Comparison of ENCODE assay signal across 30 cellular contexts in the genomic region with DNA sequence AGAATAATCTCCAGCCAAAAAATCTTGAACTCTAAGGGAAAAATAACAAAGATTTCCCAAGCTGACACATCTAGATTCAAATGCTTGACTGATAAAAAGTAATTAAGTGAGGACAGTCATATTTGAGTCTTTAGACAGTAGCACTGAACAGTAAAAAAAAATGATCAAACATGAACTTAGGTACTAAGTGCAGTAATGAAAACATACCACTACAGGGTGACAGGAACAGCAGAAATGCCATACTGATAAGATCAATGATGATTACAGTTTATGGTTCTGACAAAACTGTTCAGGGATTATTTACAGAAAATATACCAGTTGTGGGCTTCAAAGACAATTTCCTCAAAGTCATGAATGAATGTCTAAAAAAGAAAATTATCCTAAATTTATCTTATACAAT.
"Had no signal": no experiment of that assay in that cellular context is flagged by ENCODE, and none has a peak within 500 bp of the region (broad histone marks: within the 10 kb centered on the region; RNA-seq: fewer than 3 reads in every experiment).

No MANE protein-coding gene starts in this region.

- H3K9me3 Mint-ChIP-seq: activated naive CD4-positive, alpha-beta T cell treated with anti-CD3 and anti-CD28 coated beads, Interleukin-2, amount 50 U/mL, for 72 hours; activated T-helper 1 cell treated with anti-CD3 and anti-CD28 coated beads, Interleukin-12 subunit alpha, Interleukin-12 subunit beta, Interleukin-2, Interleukin-4 antibody, amounts not matched to agents 30 ng/mL and 10 ng/mL and 1 ng/mL, durations not matched to agents 14 hours and 24 hours and 36 hours; brain; effector memory CD8-positive, alpha-beta T cell; naive B cell; neural crest cell; stimulated activated naive B cell treated with anti-CD40 and anti-IgM and Interleukin-4, amounts not matched to agents 10 μg/mL and 1 μg/mL and 100 μg/mL, for 72 hours had no signal

- ATAC-seq: effector memory CD8-positive, alpha-beta T cell; gastrocnemius medialis; left ventricle myocardium superior; pancreas; psoas muscle; stimulated activated naive B cell treated with anti-CD40 and anti-IgM and Interleukin-4, amounts not matched to agents 10 μg/mL and 1 μg/mL and 100 μg/mL, for 72 hours; T-helper 17 cell had no signal

- DNase-seq: activated CD4-positive, alpha-beta T cell treated with anti-CD3 and anti-CD28 coated beads, Interleukin-2, amount 50 U/mL, for 1 hour; activated CD4-positive, CD25-positive, alpha-beta regulatory T cell treated with anti-CD3 and anti-CD28 coated beads, Interleukin-2, amount 50 U/mL, for 72 hours; activated gamma-delta T cell treated with Interleukin-2 at 50 U/mL for 16 hours; activated T-cell treated with anti-CD3 and anti-CD28 coated beads for 4 hours; adrenal gland; aorta; cortex of kidney; effector memory CD8-positive, alpha-beta T cell; gastrocnemius medialis; islet precursor cell; left ventricle myocardium superior; naive B cell; nucleus accumbens; pancreas; psoas muscle; sigmoid colon; stimulated activated CD4-positive, alpha-beta T cell treated with anti-CD3 and anti-CD28 coated beads, Interleukin-15, amount 100 ng/mL, for 24 hours; stimulated activated CD4-positive, alpha-beta T cell treated with anti-CD3 and anti-CD28 coated beads, Interleukin-2, amount 100 ng/mL, for 24 hours; stimulated activated naive B cell treated with anti-CD40 and anti-IgM and Interleukin-4, amounts not matched to agents 10 μg/mL and 1 μg/mL and 100 μg/mL, for 72 hours; T-helper 17 cell; T1000; WERI-Rb-1 had no signal

- H3K27ac Mint-ChIP-seq: activated naive CD4-positive, alpha-beta T cell treated with anti-CD3 and anti-CD28 coated beads, Interleukin-2, amount 50 U/mL, for 72 hours; activated T-helper 1 cell treated with anti-CD3 and anti-CD28 coated beads, Interleukin-12 subunit alpha, Interleukin-12 subunit beta, Interleukin-2, Interleukin-4 antibody, amounts not matched to agents 30 ng/mL and 10 ng/mL and 1 ng/mL, durations not matched to agents 14 hours and 24 hours and 36 hours; brain; effector memory CD8-positive, alpha-beta T cell; stimulated activated naive B cell treated with anti-CD40 and anti-IgM and Interleukin-4, amounts not matched to agents 10 μg/mL and 1 μg/mL and 100 μg/mL, for 72 hours; T-helper 17 cell had no signal

- H3K4me1 ChIP-seq: adrenal gland, gastrocnemius medialis, pancreas, psoas muscle had no signal

- H3K27ac ChIP-seq: adrenal gland, cardiac muscle cell, gastrocnemius medialis, hepatocyte, pancreas, psoas muscle, sigmoid colon, tibial nerve, WERI-Rb-1 had no signal

- H3K36me3 ChIP-seq: adrenal gland, cardiac muscle cell, gastrocnemius medialis, pancreas, sigmoid colon, WERI-Rb-1 had no signal

- H3K4me1 Mint-ChIP-seq: brain, naive B cell, neural crest cell, T-helper 17 cell had no signal

- H3K9me3 ChIP-seq: adrenal gland, gastrocnemius medialis, pancreas, psoas muscle, sigmoid colon, tibial nerve had no signal

- H3K27me3 Mint-ChIP-seq: brain; effector memory CD8-positive, alpha-beta T cell; naive B cell; stimulated activated naive B cell treated with anti-CD40 and anti-IgM and Interleukin-4, amounts not matched to agents 10 μg/mL and 1 μg/mL and 100 μg/mL, for 72 hours; T-helper 17 cell had no signal

- H3K36me3 Mint-ChIP-seq: activated naive CD4-positive, alpha-beta T cell treated with anti-CD3 and anti-CD28 coated beads, Interleukin-2, amount 50 U/mL, for 72 hours; naive B cell had no signal

- H3K4me3 ChIP-seq: adrenal gland, cardiac muscle cell, gastrocnemius medialis, hepatocyte, pancreas, psoas muscle, sigmoid colon, smooth muscle cell, tibial nerve had no signal

- H3K4me3 Mint-ChIP-seq: activated T-helper 1 cell treated with anti-CD3 and anti-CD28 coated beads, Interleukin-12 subunit alpha, Interleukin-12 subunit beta, Interleukin-2, Interleukin-4 antibody, amounts not matched to agents 30 ng/mL and 10 ng/mL and 1 ng/mL, durations not matched to agents 14 hours and 24 hours and 36 hours; brain; effector memory CD8-positive, alpha-beta T cell; naive B cell; neural crest cell; stimulated activated naive B cell treated with anti-CD40 and anti-IgM and Interleukin-4, amounts not matched to agents 10 μg/mL and 1 μg/mL and 100 μg/mL, for 72 hours; T-helper 17 cell had no signal
